Comparison of ENCODE assay signal across 31 cellular contexts in the genomic region with DNA sequence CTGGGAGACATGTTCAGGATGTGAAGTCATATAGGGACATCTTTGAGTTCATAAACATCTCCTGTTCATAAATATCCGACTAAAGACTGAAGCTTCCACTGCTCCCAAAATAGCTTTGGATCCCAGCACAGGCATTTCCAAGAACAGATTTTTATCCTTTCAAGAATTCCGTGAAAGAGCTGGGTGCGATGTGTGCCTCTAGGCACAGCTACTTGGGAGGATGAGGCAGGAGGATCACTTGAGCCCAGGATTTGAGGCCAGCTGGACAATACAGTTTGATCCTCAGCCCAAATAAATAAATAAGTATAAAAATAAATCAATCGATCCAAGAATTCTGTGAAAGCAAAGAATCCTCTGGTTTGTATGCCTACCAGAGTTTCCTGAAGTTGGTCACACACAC. TPM values are rescaled to one million over a fixed set of nuclear protein-coding genes. Genes with fewer than 3 reads are reported as not detected.
"Had no signal": no experiment of that assay in that cellular context is flagged by ENCODE, and none has a peak within 500 bp of the region (broad histone marks: within the 10 kb centered on the region; RNA-seq: fewer than 3 reads in every experiment).

No MANE protein-coding gene starts in this region.

- DNase-seq: colonic mucosa; effector memory CD4-positive, alpha-beta T cell; foreskin keratinocyte; heart left ventricle; hippocampal formation; left cardiac atrium; left lung; mesenchymal stem cell; midbrain; naive thymus-derived CD8-positive, alpha-beta T cell; nucleus accumbens; right cardiac atrium; sigmoid colon; stimulated activated naive B cell treated with anti-CD40 and anti-IgM and Interleukin-4, amounts not matched to agents 10 μg/mL and 1 μg/mL and 100 μg/mL, for 72 hours; upper lobe of left lung; uterus had no signal

- H3K4me1 ChIP-seq: colonic mucosa, foreskin keratinocyte, uterus had no signal

- H3K9me3 ChIP-seq: colonic mucosa, esophagus muscularis mucosa, gastroesophageal sphincter, heart left ventricle, left lung, prostate gland, sigmoid colon, thoracic aorta, tibial nerve, upper lobe of left lung, uterus had no signal

- H3K4me3 ChIP-seq: colonic mucosa, esophagus muscularis mucosa, gastroesophageal sphincter, heart left ventricle, left lung, prostate gland, sigmoid colon, spleen, thoracic aorta, tibial nerve, upper lobe of left lung, uterus had no signal

- FAIRE-seq: endothelial cell of umbilical vein, islet of Langerhans had no signal

- H3K36me3 ChIP-seq: colonic mucosa, esophagus muscularis mucosa, gastroesophageal sphincter, heart left ventricle, left lung, prostate gland, sigmoid colon, spleen, thoracic aorta, tibial nerve, upper lobe of left lung, uterus had no signal

- H3K27ac ChIP-seq: colonic mucosa, esophagus muscularis mucosa, foreskin keratinocyte, gastroesophageal sphincter, heart left ventricle, left lung, prostate gland, sigmoid colon, thoracic aorta, tibial nerve, upper lobe of left lung, uterus had no signal

- ATAC-seq: foreskin keratinocyte; gastroesophageal sphincter; heart left ventricle; left cardiac atrium; left lung; naive thymus-derived CD8-positive, alpha-beta T cell; right cardiac atrium had no signal

RNA-seq across cellular contexts. Expression of a gene that starts 6.7 kb away (rescaled TPM):
- total RNA-seq: endothelial cell of umbilical vein; epithelial cell of proximal tubule; fibroblast of lung; foreskin keratinocyte; naive thymus-derived CD8-positive, alpha-beta T cell; renal cortical epithelial cell; thoracic aorta had no signal
- polyA plus RNA-seq: endothelial cell of umbilical vein; fibroblast of lung; foreskin keratinocyte; naive thymus-derived CD8-positive, alpha-beta T cell had no signal

RNA-seq across cellular contexts. Expression of a gene that starts 41.3 kb away (rescaled TPM):
- total RNA-seq: colonic mucosa, endothelial cell of umbilical vein, epithelial cell of proximal tubule, foreskin keratinocyte, heart left ventricle, kidney epithelial cell, left cardiac atrium, left lung, lung microvascular endothelial cell, mucosa of gallbladder, osteocyte, right cardiac atrium, sigmoid colon had no signal
- polyA plus RNA-seq: endothelial cell of umbilical vein, fibroblast of lung, foreskin keratinocyte, heart left ventricle, right cardiac atrium, sigmoid colon had no signal

RNA-seq across cellular contexts. Expression of a gene that starts 49.8 kb away (rescaled TPM):
- total RNA-seq: endothelial cell of umbilical vein; epithelial cell of proximal tubule; foreskin keratinocyte; lung microvascular endothelial cell; naive thymus-derived CD8-positive, alpha-beta T cell had no signal
- polyA plus RNA-seq: endothelial cell of umbilical vein; foreskin keratinocyte; naive thymus-derived CD8-positive, alpha-beta T cell had no signal
